In the genomic region with DNA sequence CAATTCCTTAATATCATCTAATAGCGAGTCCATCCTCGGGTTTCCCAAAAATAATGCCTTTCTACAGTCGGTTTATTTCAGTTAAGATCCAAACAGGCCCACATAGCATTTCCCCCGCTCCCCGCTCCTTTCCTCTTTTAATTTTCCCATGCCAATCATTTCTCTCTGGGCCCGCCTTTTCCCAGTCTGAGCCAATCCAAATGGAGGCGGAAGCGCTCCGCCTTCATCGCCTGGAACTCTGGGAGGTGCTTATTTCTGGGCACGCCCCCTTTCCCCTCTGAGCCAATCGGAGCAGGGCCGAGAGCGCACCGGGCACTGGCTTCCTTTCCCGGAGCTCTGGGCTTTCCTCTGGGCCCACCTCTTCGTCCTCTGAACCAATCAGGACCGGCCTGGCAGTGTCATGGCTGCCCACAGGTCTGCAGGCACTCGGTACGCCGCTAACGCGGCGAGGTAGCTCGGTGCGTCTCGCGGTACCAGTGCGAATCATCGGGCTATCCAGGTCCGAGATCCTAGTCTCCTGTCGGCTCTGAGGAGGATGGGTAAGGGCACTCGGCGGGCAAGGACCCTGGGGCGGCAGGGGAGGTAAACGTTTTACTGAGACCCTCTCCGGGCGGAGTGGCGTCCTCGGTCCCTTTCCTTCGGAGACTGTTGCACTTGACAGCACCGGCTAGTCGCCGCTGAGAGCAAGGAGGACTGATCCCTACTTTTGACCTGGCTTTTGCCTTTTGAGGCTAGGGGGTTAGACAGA, we compare ENCODE assay signal across 8 cellular contexts. TPM values are rescaled to one million over a fixed set of nuclear protein-coding genes. Genes with fewer than 3 reads are reported as not detected.
DNase-seq lines count a peak whose midpoint lies in the region; ATAC-seq, FAIRE-seq and TF ChIP-seq lines count a peak whose summit lies in the region.
"Not testable (repeated sequence)": the region's sequence is repeated elsewhere in the genome, so short reads cannot be mapped to it uniquely, and the experiment has no call there.

A gene with protein sequence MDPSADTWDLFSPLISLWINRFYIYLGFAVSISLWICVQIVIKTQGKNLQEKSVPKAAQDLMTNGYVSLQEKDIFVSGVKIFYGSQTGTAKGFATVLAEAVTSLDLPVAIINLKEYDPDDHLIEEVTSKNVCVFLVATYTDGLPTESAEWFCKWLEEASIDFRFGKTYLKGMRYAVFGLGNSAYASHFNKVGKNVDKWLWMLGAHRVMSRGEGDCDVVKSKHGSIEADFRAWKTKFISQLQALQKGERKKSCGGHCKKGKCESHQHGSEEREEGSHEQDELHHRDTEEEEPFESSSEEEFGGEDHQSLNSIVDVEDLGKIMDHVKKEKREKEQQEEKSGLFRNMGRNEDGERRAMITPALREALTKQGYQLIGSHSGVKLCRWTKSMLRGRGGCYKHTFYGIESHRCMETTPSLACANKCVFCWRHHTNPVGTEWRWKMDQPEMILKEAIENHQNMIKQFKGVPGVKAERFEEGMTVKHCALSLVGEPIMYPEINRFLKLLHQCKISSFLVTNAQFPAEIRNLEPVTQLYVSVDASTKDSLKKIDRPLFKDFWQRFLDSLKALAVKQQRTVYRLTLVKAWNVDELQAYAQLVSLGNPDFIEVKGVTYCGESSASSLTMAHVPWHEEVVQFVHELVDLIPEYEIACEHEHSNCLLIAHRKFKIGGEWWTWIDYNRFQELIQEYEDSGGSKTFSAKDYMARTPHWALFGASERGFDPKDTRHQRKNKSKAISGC (plus strand): TSS at position 390 of the 748 bp plus-strand sequence. CDS start 146 bp downstream, at position 536.

- peak within 1 kb of the TSS; percentile 86 for H3K4me3 ChIP-seq in A673 (ENCODE audit: low read depth, low read length, poor library complexity, severe bottlenecking)
- H3K4me3 ChIP-seq in WERI-Rb-1 (ENCODE audit: low read depth, low read length), result peak within 1 kb of the TSS; percentile 65
- peak within 1 kb of the TSS; percentile 74 for H3K4me3 ChIP-seq in bronchial epithelial cell (ENCODE audit: low read depth, low read length)
- peak within 1 kb of the TSS; percentile 97 for H3K4me3 ChIP-seq in iPS-20b (ENCODE audit: low read length)
- peak within 1 kb of the TSS; percentile 60 to 83 (median 81) for H3K4me3 ChIP-seq in skin epidermis

- H3K36me3 ChIP-seq in A673 (ENCODE audit: insufficient read depth, low read length, poor library complexity, severe bottlenecking), result peaks cover 16% of the 10 kb centered on the region
- not testable (repeated sequence) for H3K36me3 ChIP-seq in WERI-Rb-1; bronchial epithelial cell (ENCODE audit: control insufficient read depth, insufficient read depth, low read length)
- peaks cover 24% of the 10 kb centered on the region for H3K36me3 ChIP-seq in iPS-20b (ENCODE audit: insufficient read depth, low read depth, low read length)

- intact Hi-C loops in A673 (cut with micrococcal nuclease; ENCODE audit: unreplicated experiment), result loop anchor here (5.0 to 10.0 kb wide), 2 partner anchors 152 to 964 kb away; no protein-coding TSS in a partner anchor

- peak; percentile 98 for DNase-seq in A673 (ENCODE audit: low spot score)
- DNase-seq in NCI-H2227 (lab: John Stamatoyannopoulos, UW; ENCODE audit: unreplicated experiment), result peak; percentile 99
- peak; percentile 98 for DNase-seq in WERI-Rb-1
- peak; percentile 92 for DNase-seq in bronchial epithelial cell (ENCODE audit: low read depth)

- H3K27ac ChIP-seq in A673 (ENCODE audit: low read depth, low read length, poor library complexity, severe bottlenecking), result peak within 1 kb of the TSS; percentile 71
- peak within 1 kb of the TSS; percentile 75 for H3K27ac ChIP-seq in WERI-Rb-1
- peak within 1 kb of the TSS; percentile 37 for H3K27ac ChIP-seq in iPS-20b (ENCODE audit: low read length)
- H3K27ac ChIP-seq in skin epidermis, result peak within 1 kb of the TSS in 20 of 21 experiments; percentile 42 to 96 (median 78)

- TF ChIP-seq CTCF in A673 (conservative IDR thresholded peaks at IDR 0.05; ENCODE audit: low read depth, low read length); WERI-Rb-1 (IDR thresholded peaks at IDR 0.05; ENCODE audit: low read depth, low read length); bronchial epithelial cell (IDR thresholded peaks at IDR 0.05; ENCODE audit: insufficient read depth, low read length, severe bottlenecking): not testable (repeated sequence)

- H3K4me1 ChIP-seq in A673 (ENCODE audit: insufficient read depth, low read length, poor library complexity, severe bottlenecking); iPS-20b (ENCODE audit: insufficient read depth, low read length): not testable (repeated sequence)

- H3K9me3 ChIP-seq in A673 (ENCODE audit: low read depth, low read length, poor library complexity, severe bottlenecking); WERI-Rb-1 (ENCODE audit: severe bottlenecking); iPS-20b (ENCODE audit: insufficient read depth, low read depth, low read length): not testable (repeated sequence)

- ATAC-seq in GM18870 (IDR thresholded peaks at IDR 0.05; ENCODE audit: unreplicated experiment), result peak; percentile 75
- ATAC-seq in HG03139 (IDR thresholded peaks at IDR 0.05; ENCODE audit: unreplicated experiment), result peak; percentile 87

- peak within 1 kb of the TSS; percentile 92 for H3K9ac ChIP-seq in iPS-20b (ENCODE audit: low read depth, low read length)

- BruUV-seq in A673 (replicated peaks; lab: Mats Ljungman, UMichigan), result not testable (repeated sequence)

- CTCF ChIA-PET in A673 (lab: Charles Lee), result not testable (repeated sequence)

- POLR2A ChIA-PET in A673 (lab: Charles Lee; ENCODE audit: low non-redundant PET), result not testable (repeated sequence)

- FAIRE-seq in bronchial epithelial cell (lab: Jason Lieb, UNC), result peak; percentile 40

- not testable (repeated sequence) for H3K27me3 ChIP-seq in A673 (replicated peaks; ENCODE audit: insufficient read depth, low read depth, low read length, poor library complexity); WERI-Rb-1 (ENCODE audit: insufficient read depth, low read depth, severe bottlenecking); bronchial epithelial cell (ENCODE audit: control insufficient read depth, insufficient read depth, low read length); iPS-20b (ENCODE audit: insufficient read depth, low read length)

RNA-seq across cellular contexts. Expression of the gene that starts here (rescaled TPM):
- total RNA-seq in A673 (2021) (15.9 and 16.8 TPM in 2 replicates), bronchial epithelial cell (23.8 and 28.4 TPM in 2 replicates)

Comparison
In these comparisons a context has a peak if more than half of its experiments do, and no peak if none do; other contexts are left out.
1. Peak in every context shown above with its lines: DNase-seq, ATAC-seq, H3K4me3 ChIP-seq and H3K27ac ChIP-seq.